Comparison of ENCODE assay signal across 1 cellular context in the genomic region with DNA sequence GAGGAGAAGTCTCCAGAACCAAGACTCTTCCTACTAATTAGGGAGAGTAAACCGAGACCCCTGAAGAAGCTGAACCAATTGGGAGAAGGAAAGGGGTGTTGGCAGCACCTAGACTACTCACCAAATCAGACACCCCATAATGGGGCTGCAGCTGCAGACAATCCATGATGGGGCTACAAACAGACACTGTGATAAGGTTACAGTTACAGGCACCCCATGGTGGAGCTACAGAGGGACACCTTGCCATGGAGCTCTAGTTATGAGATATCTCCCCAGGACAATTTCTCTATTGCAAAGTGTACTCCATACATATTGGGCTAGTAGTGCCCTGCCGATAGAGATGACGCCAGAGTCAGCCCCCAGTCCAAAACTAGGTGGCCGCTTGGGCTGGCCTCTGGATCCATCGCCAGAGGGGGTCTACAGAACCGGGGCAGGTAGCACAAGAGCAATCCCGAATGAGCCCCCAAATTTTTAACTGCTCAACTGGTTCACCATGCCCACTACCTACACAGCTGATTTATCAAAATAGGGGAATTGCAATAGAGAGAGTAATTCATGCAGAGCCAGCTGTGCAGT.
TF ChIP-seq lines count a peak whose summit lies in the region.

No MANE protein-coding gene starts in this region.

TF ChIP-seq in K562, 482 proteins besides CTCF, POLR2A, EP300 and RAD21:
- TF ChIP-seq NR3C1 (CRISPR knock-in tag; IDR thresholded peaks at IDR 0.05) (no peak), POLR2AphosphoS2 (IDR thresholded peaks at IDR 0.05; ENCODE audit: low read length) (peak; percentile 85)
